ENCODE assay signal across 14 cellular contexts in genomic region chr12:67275380-67275913, GRCh38. TPM values are rescaled to one million over a fixed set of nuclear protein-coding genes. Genes with fewer than 3 reads are reported as not detected.
DNase-seq lines count a peak whose midpoint lies in the region; ATAC-seq and TF ChIP-seq lines count a peak whose summit lies in the region.
"Had no signal": no experiment of that assay in that cellular context is flagged by ENCODE, and none has a peak within 500 bp of the region (broad histone marks: within the 10 kb centered on the region; RNA-seq: fewer than 3 reads in every experiment).

No MANE protein-coding gene starts in this region.

- peaks cover 100% of the 10 kb centered on the region for H3K79me2 ChIP-seq in neural progenitor cell (ENCODE audit: low read depth)

- H3K4me2 ChIP-seq in neural progenitor cell, result no peak overlapping the region

- DNase-seq in activated T-cell treated with anti-CD3 and anti-CD28 coated beads, Interleukin-2, amount 50 U/mL, for 24 hours, result no peak
- no peak for DNase-seq in activated T-cell treated with anti-CD3 and anti-CD28 coated beads, Interleukin-2, amount 50 U/mL, for 1 hour
- peak; percentile 12 for DNase-seq in NCI-H226
- peak; percentile 50 for DNase-seq in epithelial cell of esophagus (ENCODE audit: low read depth)
- no peak for DNase-seq in progenitor cell of endocrine pancreas (ENCODE audit: low spot score, unreplicated experiment)
- DNase-seq in neural progenitor cell (ENCODE audit: low spot score), result no peak
- no peak for DNase-seq in glutamatergic neuron
- DNase-seq: DMS 273 treated with DMSO at 0.1 percent for 48 hours; H9; KG1; NCI-H1436 treated with DMSO at 0.1 percent for 48 hours; NCI-H446 treated with DMSO at 0.1 percent for 48 hours; stimulated activated naive CD8-positive, alpha-beta T cell treated with anti-CD3 and anti-CD28 coated beads, Interleukin-15, Interleukin-2, amounts not matched to agents 100 U/mL and 50 U/mL, for 24 hours had no signal

- no peaks in the 10 kb centered on the region for H3K9me3 ChIP-seq in neural progenitor cell (ENCODE audit: low read depth)

- H3K9ac ChIP-seq in neural progenitor cell, result no peak overlapping the region

- H3K4me3 Mint-ChIP-seq in activated T-cell treated with anti-CD3 and anti-CD28 coated beads, Interleukin-2, amount 50 U/mL, for 24 hours, result peak overlapping the region; percentile 45
- H3K4me3 Mint-ChIP-seq in progenitor cell of endocrine pancreas (ENCODE audit: low read depth) (no peak overlapping the region), neural progenitor cell (no peak overlapping the region), glutamatergic neuron (ENCODE audit: unreplicated experiment) (no peak overlapping the region)
- H3K4me3 Mint-ChIP-seq: H9 had no signal

- no peaks in the 10 kb centered on the region for H3K36me3 ChIP-seq in neural progenitor cell

- no peaks in the 10 kb centered on the region for H3K9me3 Mint-ChIP-seq in activated T-cell treated with anti-CD3 and anti-CD28 coated beads, Interleukin-2, amount 50 U/mL, for 24 hours
- H3K9me3 Mint-ChIP-seq in progenitor cell of endocrine pancreas (ENCODE audit: low read depth), result no peaks in the 10 kb centered on the region
- no peaks in the 10 kb centered on the region for H3K9me3 Mint-ChIP-seq in neural progenitor cell
- H3K9me3 Mint-ChIP-seq in glutamatergic neuron (ENCODE audit: unreplicated experiment), result peaks cover 1% of the 10 kb centered on the region
- H3K9me3 Mint-ChIP-seq: H9 had no signal

- H3K27me3 Mint-ChIP-seq in activated T-cell treated with anti-CD3 and anti-CD28 coated beads, Interleukin-2, amount 50 U/mL, for 24 hours, result no peaks in the 10 kb centered on the region
- H3K27me3 Mint-ChIP-seq in progenitor cell of endocrine pancreas (no peaks in the 10 kb centered on the region), neural progenitor cell (ENCODE audit: insufficient read depth, low read depth) (no peaks in the 10 kb centered on the region), glutamatergic neuron (ENCODE audit: unreplicated experiment) (no peaks in the 10 kb centered on the region)

- H3K4me3 ChIP-seq in epithelial cell of esophagus (ENCODE audit: low read length) (no peak overlapping the region), neural progenitor cell (no peak overlapping the region)

- no peak for ATAC-seq in GM21576 (IDR thresholded peaks at IDR 0.05; ENCODE audit: unreplicated experiment)
- ATAC-seq: stimulated activated naive CD8-positive, alpha-beta T cell treated with anti-CD3 and anti-CD28 coated beads, Interleukin-15, Interleukin-2, amounts not matched to agents 100 U/mL and 50 U/mL, for 24 hours had no signal

- H3K27ac ChIP-seq in neural progenitor cell, result no peak overlapping the region

- H3K4me1 Mint-ChIP-seq in activated T-cell treated with anti-CD3 and anti-CD28 coated beads, Interleukin-2, amount 50 U/mL, for 24 hours (ENCODE audit: low read depth), result peaks cover 88% of the 10 kb centered on the region
- H3K4me1 Mint-ChIP-seq in progenitor cell of endocrine pancreas (ENCODE audit: low read depth), result peaks cover 41% of the 10 kb centered on the region
- peaks cover 18% of the 10 kb centered on the region for H3K4me1 Mint-ChIP-seq in neural progenitor cell
- peaks cover 16% of the 10 kb centered on the region for H3K4me1 Mint-ChIP-seq in glutamatergic neuron (ENCODE audit: low read depth, unreplicated experiment)

- no peaks in the 10 kb centered on the region for H3K27me3 ChIP-seq in neural progenitor cell

- TF ChIP-seq CTCF in epithelial cell of esophagus (IDR thresholded peaks at IDR 0.05; ENCODE audit: insufficient read depth, low read depth, low read length, missing control alignments) (no peak), progenitor cell of endocrine pancreas (IDR thresholded peaks at IDR 0.05; ENCODE audit: unreplicated experiment) (no peak), neural progenitor cell (IDR thresholded peaks at IDR 0.05) (no peak), glutamatergic neuron (IDR thresholded peaks at IDR 0.05; ENCODE audit: partially characterized antibody, unreplicated experiment) (no peak)

- H3F3A ChIP-seq in neural progenitor cell (ENCODE audit: low read depth), result peaks cover under 1% of the 10 kb centered on the region

- H3K4me1 ChIP-seq in neural progenitor cell, result peaks cover 33% of the 10 kb centered on the region

- peaks cover 100% of the 10 kb centered on the region for H4K20me1 ChIP-seq in neural progenitor cell (ENCODE audit: low read depth)

- H2AFZ ChIP-seq in neural progenitor cell (replicated peaks), result no peak overlapping the region

- peak overlapping the region; percentile 24 for H3K27ac Mint-ChIP-seq in activated T-cell treated with anti-CD3 and anti-CD28 coated beads, Interleukin-2, amount 50 U/mL, for 24 hours
- peak overlapping the region; percentile 39 for H3K27ac Mint-ChIP-seq in progenitor cell of endocrine pancreas
- H3K27ac Mint-ChIP-seq in neural progenitor cell, result no peak overlapping the region
- H3K27ac Mint-ChIP-seq in glutamatergic neuron (ENCODE audit: unreplicated experiment), result no peak overlapping the region

- peaks cover 78% of the 10 kb centered on the region for H3K36me3 Mint-ChIP-seq in activated T-cell treated with anti-CD3 and anti-CD28 coated beads, Interleukin-2, amount 50 U/mL, for 24 hours (ENCODE audit: low read depth)
- peaks cover 1% of the 10 kb centered on the region for H3K36me3 Mint-ChIP-seq in progenitor cell of endocrine pancreas (ENCODE audit: insufficient read depth)
- peaks cover 27% of the 10 kb centered on the region for H3K36me3 Mint-ChIP-seq in neural progenitor cell
- no peaks in the 10 kb centered on the region for H3K36me3 Mint-ChIP-seq in glutamatergic neuron (ENCODE audit: unreplicated experiment)

RNA-seq across cellular contexts. Expression of gene CAND1, which starts 6.3 kb away (rescaled TPM):
- 230 and 239 TPM in 2 replicates for total RNA-seq in progenitor cell of endocrine pancreas
- 193 and 284 TPM in 2 replicates for total RNA-seq in neural progenitor cell (ENCODE audit: low replicate concordance)
- 195 TPM for total RNA-seq in glutamatergic neuron (ENCODE audit: unreplicated experiment)

Comparison
In these comparisons a context has a peak if more than half of its experiments do, and no peak if none do; other contexts are left out.
1. DNase-seq: peak in NCI-H226 (single experiment) and epithelial cell of esophagus (single experiment); none in activated T-cell treated with anti-CD3 and anti-CD28 coated beads, Interleukin-2, amount 50 U/mL, for 24 hours (single experiment), activated T-cell treated with anti-CD3 and anti-CD28 coated beads, Interleukin-2, amount 50 U/mL, for 1 hour (single experiment), progenitor cell of endocrine pancreas (single experiment), neural progenitor cell (single experiment) and glutamatergic neuron (single experiment).
2. H3K27ac Mint-ChIP-seq: peak in activated T-cell treated with anti-CD3 and anti-CD28 coated beads, Interleukin-2, amount 50 U/mL, for 24 hours (single experiment) and progenitor cell of endocrine pancreas (single experiment); none in neural progenitor cell (single experiment) and glutamatergic neuron (single experiment).